Comparison of ENCODE assay signal across 1 cellular context in genomic region chr14:105586144-105586872, GRCh38.
TF ChIP-seq lines count a peak whose summit lies in the region.

No MANE protein-coding gene starts in this region.

TF ChIP-seq in GM12878, 131 proteins besides CTCF, POLR2A, EP300 and RAD21:
- peak in 1 of 2 experiments; percentile 80; a peak in 2 of 4 replicates for TF ChIP-seq BHLHE40 (IDR thresholded peaks at IDR 0.05; ENCODE audit: borderline replicate concordance in 1 of 2, low read depth in 2 of 2, low read length in 1 of 2)
TF ChIP-seq in GM12878: peak in this region for 1; not testable (repeated sequence) for 130.
